Comparison of ENCODE assay signal across 1 cellular context in the genomic region with DNA sequence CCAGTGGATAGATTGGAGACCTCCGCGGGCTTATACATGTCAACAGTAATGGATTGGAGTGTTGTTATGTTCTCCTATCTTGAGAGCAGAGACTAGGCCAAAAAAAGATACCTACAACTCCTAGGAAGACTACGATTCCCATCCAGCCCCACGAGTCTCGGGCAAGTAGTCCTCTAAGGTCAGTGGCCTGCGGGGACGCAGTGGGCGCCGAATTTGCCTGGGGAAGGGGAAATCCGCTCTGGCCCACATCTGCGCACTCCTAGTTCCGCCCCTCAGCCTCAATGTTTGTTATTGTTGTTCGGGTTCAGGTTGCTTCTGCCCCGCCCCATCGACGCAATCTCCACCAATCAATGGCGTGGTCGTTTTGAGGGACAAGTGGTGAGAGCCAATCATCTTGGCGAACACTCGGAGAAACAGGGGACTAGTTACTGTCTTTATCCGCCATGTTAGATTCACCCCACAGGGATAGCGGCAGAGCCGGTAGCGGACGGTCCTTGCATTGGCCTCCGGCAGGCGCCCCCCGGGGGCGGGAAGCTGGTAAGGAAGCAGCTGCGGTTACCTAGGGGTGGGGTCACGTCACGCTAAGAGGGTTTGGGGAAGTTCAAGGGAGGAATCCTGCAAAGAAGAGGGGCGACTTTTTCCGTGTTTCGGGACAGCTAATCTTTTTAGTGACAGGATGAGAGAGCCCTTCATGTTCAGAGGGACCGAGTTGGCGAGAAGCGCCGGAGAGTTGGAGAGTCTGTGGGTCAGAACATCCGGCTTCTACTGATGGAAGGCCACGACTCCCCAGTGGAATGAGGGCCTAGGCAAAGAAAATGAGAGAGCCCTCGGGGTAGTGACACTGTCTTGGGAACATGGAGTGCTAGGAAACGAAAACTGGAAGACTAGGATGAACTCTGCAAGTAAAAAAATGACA.
TF ChIP-seq lines count a peak whose summit lies in the region.

A gene with protein sequence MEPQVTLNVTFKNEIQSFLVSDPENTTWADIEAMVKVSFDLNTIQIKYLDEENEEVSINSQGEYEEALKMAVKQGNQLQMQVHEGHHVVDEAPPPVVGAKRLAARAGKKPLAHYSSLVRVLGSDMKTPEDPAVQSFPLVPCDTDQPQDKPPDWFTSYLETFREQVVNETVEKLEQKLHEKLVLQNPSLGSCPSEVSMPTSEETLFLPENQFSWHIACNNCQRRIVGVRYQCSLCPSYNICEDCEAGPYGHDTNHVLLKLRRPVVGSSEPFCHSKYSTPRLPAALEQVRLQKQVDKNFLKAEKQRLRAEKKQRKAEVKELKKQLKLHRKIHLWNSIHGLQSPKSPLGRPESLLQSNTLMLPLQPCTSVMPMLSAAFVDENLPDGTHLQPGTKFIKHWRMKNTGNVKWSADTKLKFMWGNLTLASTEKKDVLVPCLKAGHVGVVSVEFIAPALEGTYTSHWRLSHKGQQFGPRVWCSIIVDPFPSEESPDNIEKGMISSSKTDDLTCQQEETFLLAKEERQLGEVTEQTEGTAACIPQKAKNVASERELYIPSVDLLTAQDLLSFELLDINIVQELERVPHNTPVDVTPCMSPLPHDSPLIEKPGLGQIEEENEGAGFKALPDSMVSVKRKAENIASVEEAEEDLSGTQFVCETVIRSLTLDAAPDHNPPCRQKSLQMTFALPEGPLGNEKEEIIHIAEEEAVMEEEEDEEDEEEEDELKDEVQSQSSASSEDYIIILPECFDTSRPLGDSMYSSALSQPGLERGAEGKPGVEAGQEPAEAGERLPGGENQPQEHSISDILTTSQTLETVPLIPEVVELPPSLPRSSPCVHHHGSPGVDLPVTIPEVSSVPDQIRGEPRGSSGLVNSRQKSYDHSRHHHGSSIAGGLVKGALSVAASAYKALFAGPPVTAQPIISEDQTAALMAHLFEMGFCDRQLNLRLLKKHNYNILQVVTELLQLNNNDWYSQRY (plus strand): TSS at position 449 of the 916 bp plus-strand sequence. CDS start 4,586 bp downstream, outside the sequence.

TF ChIP-seq in HepG2, 621 proteins besides CTCF, POLR2A, EP300 and RAD21 (continued from another document and continues in another):
- TF ChIP-seq DRAP1 (CRISPR knock-in tag; IDR thresholded peaks at IDR 0.05) (peak; percentile 93), ZBTB21 (CRISPR knock-in tag; IDR thresholded peaks at IDR 0.05) (no peak; the same call in 1 of the 2 replicates), TGIF2 (CRISPR knock-in tag; IDR thresholded peaks at IDR 0.05) (peak; percentile 86), ZNF382 (CRISPR knock-in tag; IDR thresholded peaks at IDR 0.05; ENCODE audit: borderline replicate concordance) (no peak), ZNF891 (CRISPR knock-in tag; IDR thresholded peaks at IDR 0.05) (peak; percentile 87; the same call in 1 of the 2 replicates), NFIC (IDR thresholded peaks at IDR 0.05; ENCODE audit: low read length) (no peak; the same call in 1 of the 2 replicates), SMYD3 (CRISPR knock-in tag; IDR thresholded peaks at IDR 0.05) (no peak), KAT7 (CRISPR knock-in tag; IDR thresholded peaks at IDR 0.05; ENCODE audit: borderline replicate concordance) (peak; percentile 21), KLF12 (CRISPR knock-in tag; IDR thresholded peaks at IDR 0.05; ENCODE audit: borderline replicate concordance) (no peak), ZNF563 (CRISPR knock-in tag; IDR thresholded peaks at IDR 0.05) (peak; percentile 87), ZNF292 (CRISPR knock-in tag; IDR thresholded peaks at IDR 0.05; ENCODE audit: borderline replicate concordance, low read depth) (peak; percentile 65; the same call in 1 of the 2 replicates), RFX1 (IDR thresholded peaks at IDR 0.05) (no peak), NPAS2 (CRISPR knock-in tag; IDR thresholded peaks at IDR 0.05; ENCODE audit: borderline replicate concordance) (no peak), PAXIP1 (CRISPR knock-in tag; conservative IDR thresholded peaks at IDR 0.05) (peak; percentile 42; the same call in 1 of the 2 replicates), HHEX (CRISPR knock-in tag; IDR thresholded peaks at IDR 0.05) (no peak), ATAD3A (CRISPR knock-in tag; IDR thresholded peaks at IDR 0.05) (no peak), HNRNPK (IDR thresholded peaks at IDR 0.05; ENCODE audit: low read depth, low read length, poor library complexity, severe bottlenecking) (peak; percentile 15), ZNF503 (CRISPR knock-in tag; IDR thresholded peaks at IDR 0.05) (no peak; the same call in 1 of the 2 replicates), HMG20B (CRISPR knock-in tag; conservative IDR thresholded peaks at IDR 0.05) (no peak), KLF16 (CRISPR knock-in tag; IDR thresholded peaks at IDR 0.05) (no peak; a peak in 2 of 4 replicates), TBX3 (IDR thresholded peaks at IDR 0.05; ENCODE audit: borderline replicate concordance) (no peak), ZNF713 (CRISPR knock-in tag; IDR thresholded peaks at IDR 0.05) (no peak), MYC (CRISPR knock-in tag; IDR thresholded peaks at IDR 0.05; ENCODE audit: borderline replicate concordance) (peak; percentile 40; the same call in 1 of the 2 replicates), ZNF547 (CRISPR knock-in tag; IDR thresholded peaks at IDR 0.05) (peak; percentile 43; the same call in 1 of the 2 replicates)
- TF ChIP-seq, protein P1, sequence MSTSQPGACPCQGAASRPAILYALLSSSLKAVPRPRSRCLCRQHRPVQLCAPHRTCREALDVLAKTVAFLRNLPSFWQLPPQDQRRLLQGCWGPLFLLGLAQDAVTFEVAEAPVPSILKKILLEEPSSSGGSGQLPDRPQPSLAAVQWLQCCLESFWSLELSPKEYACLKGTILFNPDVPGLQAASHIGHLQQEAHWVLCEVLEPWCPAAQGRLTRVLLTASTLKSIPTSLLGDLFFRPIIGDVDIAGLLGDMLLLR (CRISPR knock-in tag; IDR thresholded peaks at IDR 0.05) = no peak
- TF ChIP-seq, protein P2, sequence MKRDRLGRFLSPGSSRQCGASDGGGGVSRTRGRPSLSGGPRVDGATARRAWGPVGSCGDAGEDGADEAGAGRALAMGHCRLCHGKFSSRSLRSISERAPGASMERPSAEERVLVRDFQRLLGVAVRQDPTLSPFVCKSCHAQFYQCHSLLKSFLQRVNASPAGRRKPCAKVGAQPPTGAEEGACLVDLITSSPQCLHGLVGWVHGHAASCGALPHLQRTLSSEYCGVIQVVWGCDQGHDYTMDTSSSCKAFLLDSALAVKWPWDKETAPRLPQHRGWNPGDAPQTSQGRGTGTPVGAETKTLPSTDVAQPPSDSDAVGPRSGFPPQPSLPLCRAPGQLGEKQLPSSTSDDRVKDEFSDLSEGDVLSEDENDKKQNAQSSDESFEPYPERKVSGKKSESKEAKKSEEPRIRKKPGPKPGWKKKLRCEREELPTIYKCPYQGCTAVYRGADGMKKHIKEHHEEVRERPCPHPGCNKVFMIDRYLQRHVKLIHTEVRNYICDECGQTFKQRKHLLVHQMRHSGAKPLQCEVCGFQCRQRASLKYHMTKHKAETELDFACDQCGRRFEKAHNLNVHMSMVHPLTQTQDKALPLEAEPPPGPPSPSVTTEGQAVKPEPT (CRISPR knock-in tag; IDR thresholded peaks at IDR 0.05; ENCODE audit: low read depth) = no peak
- TF ChIP-seq, protein P3, sequence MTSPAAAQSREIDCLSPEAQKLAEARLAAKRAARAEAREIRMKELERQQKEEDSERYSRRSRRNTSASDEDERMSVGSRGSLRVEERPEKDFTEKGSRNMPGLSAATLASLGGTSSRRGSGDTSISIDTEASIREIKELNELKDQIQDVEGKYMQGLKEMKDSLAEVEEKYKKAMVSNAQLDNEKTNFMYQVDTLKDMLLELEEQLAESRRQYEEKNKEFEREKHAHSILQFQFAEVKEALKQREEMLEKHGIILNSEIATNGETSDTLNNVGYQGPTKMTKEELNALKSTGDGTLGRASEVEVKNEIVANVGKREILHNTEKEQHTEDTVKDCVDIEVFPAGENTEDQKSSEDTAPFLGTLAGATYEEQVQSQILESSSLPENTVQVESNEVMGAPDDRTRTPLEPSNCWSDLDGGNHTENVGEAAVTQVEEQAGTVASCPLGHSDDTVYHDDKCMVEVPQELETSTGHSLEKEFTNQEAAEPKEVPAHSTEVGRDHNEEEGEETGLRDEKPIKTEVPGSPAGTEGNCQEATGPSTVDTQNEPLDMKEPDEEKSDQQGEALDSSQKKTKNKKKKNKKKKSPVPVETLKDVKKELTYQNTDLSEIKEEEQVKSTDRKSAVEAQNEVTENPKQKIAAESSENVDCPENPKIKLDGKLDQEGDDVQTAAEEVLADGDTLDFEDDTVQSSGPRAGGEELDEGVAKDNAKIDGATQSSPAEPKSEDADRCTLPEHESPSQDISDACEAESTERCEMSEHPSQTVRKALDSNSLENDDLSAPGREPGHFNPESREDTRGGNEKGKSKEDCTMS (CRISPR knock-in tag; conservative IDR thresholded peaks at IDR 0.05) = no peak
- TF ChIP-seq, protein P4, sequence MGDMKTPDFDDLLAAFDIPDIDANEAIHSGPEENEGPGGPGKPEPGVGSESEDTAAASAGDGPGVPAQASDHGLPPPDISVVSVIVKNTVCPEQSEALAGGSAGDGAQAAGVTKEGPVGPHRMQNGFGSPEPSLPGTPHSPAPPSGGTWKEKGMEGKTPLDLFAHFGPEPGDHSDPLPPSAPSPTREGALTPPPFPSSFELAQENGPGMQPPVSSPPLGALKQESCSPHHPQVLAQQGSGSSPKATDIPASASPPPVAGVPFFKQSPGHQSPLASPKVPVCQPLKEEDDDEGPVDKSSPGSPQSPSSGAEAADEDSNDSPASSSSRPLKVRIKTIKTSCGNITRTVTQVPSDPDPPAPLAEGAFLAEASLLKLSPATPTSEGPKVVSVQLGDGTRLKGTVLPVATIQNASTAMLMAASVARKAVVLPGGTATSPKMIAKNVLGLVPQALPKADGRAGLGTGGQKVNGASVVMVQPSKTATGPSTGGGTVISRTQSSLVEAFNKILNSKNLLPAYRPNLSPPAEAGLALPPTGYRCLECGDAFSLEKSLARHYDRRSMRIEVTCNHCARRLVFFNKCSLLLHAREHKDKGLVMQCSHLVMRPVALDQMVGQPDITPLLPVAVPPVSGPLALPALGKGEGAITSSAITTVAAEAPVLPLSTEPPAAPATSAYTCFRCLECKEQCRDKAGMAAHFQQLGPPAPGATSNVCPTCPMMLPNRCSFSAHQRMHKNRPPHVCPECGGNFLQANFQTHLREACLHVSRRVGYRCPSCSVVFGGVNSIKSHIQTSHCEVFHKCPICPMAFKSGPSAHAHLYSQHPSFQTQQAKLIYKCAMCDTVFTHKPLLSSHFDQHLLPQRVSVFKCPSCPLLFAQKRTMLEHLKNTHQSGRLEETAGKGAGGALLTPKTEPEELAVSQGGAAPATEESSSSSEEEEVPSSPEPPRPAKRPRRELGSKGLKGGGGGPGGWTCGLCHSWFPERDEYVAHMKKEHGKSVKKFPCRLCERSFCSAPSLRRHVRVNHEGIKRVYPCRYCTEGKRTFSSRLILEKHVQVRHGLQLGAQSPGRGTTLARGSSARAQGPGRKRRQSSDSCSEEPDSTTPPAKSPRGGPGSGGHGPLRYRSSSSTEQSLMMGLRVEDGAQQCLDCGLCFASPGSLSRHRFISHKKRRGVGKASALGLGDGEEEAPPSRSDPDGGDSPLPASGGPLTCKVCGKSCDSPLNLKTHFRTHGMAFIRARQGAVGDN (CRISPR knock-in tag; IDR thresholded peaks at IDR 0.05) = peak; percentile 92
- TF ChIP-seq, protein P5, sequence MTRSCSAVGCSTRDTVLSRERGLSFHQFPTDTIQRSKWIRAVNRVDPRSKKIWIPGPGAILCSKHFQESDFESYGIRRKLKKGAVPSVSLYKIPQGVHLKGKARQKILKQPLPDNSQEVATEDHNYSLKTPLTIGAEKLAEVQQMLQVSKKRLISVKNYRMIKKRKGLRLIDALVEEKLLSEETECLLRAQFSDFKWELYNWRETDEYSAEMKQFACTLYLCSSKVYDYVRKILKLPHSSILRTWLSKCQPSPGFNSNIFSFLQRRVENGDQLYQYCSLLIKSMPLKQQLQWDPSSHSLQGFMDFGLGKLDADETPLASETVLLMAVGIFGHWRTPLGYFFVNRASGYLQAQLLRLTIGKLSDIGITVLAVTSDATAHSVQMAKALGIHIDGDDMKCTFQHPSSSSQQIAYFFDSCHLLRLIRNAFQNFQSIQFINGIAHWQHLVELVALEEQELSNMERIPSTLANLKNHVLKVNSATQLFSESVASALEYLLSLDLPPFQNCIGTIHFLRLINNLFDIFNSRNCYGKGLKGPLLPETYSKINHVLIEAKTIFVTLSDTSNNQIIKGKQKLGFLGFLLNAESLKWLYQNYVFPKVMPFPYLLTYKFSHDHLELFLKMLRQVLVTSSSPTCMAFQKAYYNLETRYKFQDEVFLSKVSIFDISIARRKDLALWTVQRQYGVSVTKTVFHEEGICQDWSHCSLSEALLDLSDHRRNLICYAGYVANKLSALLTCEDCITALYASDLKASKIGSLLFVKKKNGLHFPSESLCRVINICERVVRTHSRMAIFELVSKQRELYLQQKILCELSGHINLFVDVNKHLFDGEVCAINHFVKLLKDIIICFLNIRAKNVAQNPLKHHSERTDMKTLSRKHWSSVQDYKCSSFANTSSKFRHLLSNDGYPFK (CRISPR knock-in tag; IDR thresholded peaks at IDR 0.05; ENCODE audit: borderline replicate concordance) = peak; percentile 87; the same call in 1 of the 2 replicates
